8 cellular contexts compared by ENCODE assay signal in genomic region chr13:80361883-80362327, GRCh38. TPM values are rescaled to one million over a fixed set of nuclear protein-coding genes. Genes with fewer than 3 reads are reported as not detected.
DNase-seq lines count a peak whose midpoint lies in the region; ATAC-seq and TF ChIP-seq lines count a peak whose summit lies in the region.

No MANE protein-coding gene starts in this region.

- CTCF ChIA-PET in CD4-positive, alpha-beta memory T cell (lab: Charles Lee; ENCODE audit: partially characterized antibody), result interaction anchor here (0.6 to 0.7 kb wide), 2 partner anchors 59 to 525 kb away, joined by 3 read pairs; no protein-coding TSS in a partner anchor

- no peaks in the 10 kb centered on the region for H3K9me3 Mint-ChIP-seq in stimulated activated naive B cell treated with anti-CD40 and anti-IgM and Interleukin-4, amounts not matched to agents 10 μg/mL and 1 μg/mL and 100 μg/mL, for 72 hours
- no peaks in the 10 kb centered on the region for H3K9me3 Mint-ChIP-seq in CD4-positive, alpha-beta memory T cell

- intact Hi-C loops in esophagus muscularis mucosa (cut with DNase I), result loop anchor here (5.0 kb wide), 1 partner anchor 685 kb away; no protein-coding TSS in a partner anchor
- intact Hi-C loops in CD4-positive, alpha-beta memory T cell (cut with micrococcal nuclease), result no loop called here
- intact Hi-C loops in lower leg skin (cut with DNase I; ENCODE audit: low total_unique reads), result no loop called here

- TF ChIP-seq CTCF in esophagus muscularis mucosa (IDR thresholded peaks at IDR 0.05), result no peak
- TF ChIP-seq CTCF in lower leg skin (IDR thresholded peaks at IDR 0.05), result no peak

- POLR2A ChIA-PET in CD4-positive, alpha-beta memory T cell (lab: Charles Lee; ENCODE audit: partially characterized antibody), result no interaction called here

- TF ChIP-seq EP300 in esophagus muscularis mucosa (IDR thresholded peaks at IDR 0.05), result no peak

- no peak overlapping the region for H3K27ac Mint-ChIP-seq in stimulated activated naive B cell treated with anti-CD40 and anti-IgM and Interleukin-4, amounts not matched to agents 10 μg/mL and 1 μg/mL and 100 μg/mL, for 72 hours
- H3K27ac Mint-ChIP-seq in CD4-positive, alpha-beta memory T cell, result no peak overlapping the region

- peaks cover 5% of the 10 kb centered on the region in 2 donors for H3K27me3 Mint-ChIP-seq in stimulated activated naive B cell treated with anti-CD40 and anti-IgM and Interleukin-4, amounts not matched to agents 10 μg/mL and 1 μg/mL and 100 μg/mL, for 72 hours
- H3K27me3 Mint-ChIP-seq in CD4-positive, alpha-beta memory T cell, result peaks cover 0 to 4% of the 10 kb centered on the region in 2 donors

- peak overlapping the region; percentile 1 to 19 (median 3) for H3K27ac ChIP-seq in esophagus muscularis mucosa (replicated peaks in 1 of 4)
- H3K27ac ChIP-seq in CD4-positive, alpha-beta memory T cell (ENCODE audit: low read depth, low read length), result no peak overlapping the region

- H3K9me3 ChIP-seq in esophagus muscularis mucosa, result no peaks in the 10 kb centered on the region
- H3K9me3 ChIP-seq in CD4-positive, alpha-beta memory T cell (ENCODE audit: control insufficient read depth in 1 of 2, low read length in 2 of 2), result no peaks in the 10 kb centered on the region

- WGBS in esophagus muscularis mucosa, result 93% methylated on average over 2 of the region's 2 CpGs
- WGBS in lower leg skin, 2 donors, result 89 to 95% methylated on average over 2 of the region's 2 CpGs

- TF ChIP-seq POLR2A in GM18505 (IDR thresholded peaks at IDR 0.05; ENCODE audit: borderline replicate concordance, extremely low read depth, insufficient read depth, insufficient read length) (no peak), esophagus muscularis mucosa (IDR thresholded peaks at IDR 0.05; ENCODE audit: low read depth) (no peak), lower leg skin (IDR thresholded peaks at IDR 0.05) (no peak)

- H3K27me3 ChIP-seq in esophagus muscularis mucosa, result no peaks in the 10 kb centered on the region
- no peaks in the 10 kb centered on the region for H3K27me3 ChIP-seq in CD4-positive, alpha-beta memory T cell (ENCODE audit: insufficient read depth, low read length)

- H3K4me1 ChIP-seq in esophagus muscularis mucosa, result peaks cover 5 to 9% (median 8%) of the 10 kb centered on the region in 4 donors
- no peaks in the 10 kb centered on the region for H3K4me1 ChIP-seq in CD4-positive, alpha-beta memory T cell (ENCODE audit: insufficient read depth, low read length)

- H3K4me3 Mint-ChIP-seq in stimulated activated naive B cell treated with anti-CD40 and anti-IgM and Interleukin-4, amounts not matched to agents 10 μg/mL and 1 μg/mL and 100 μg/mL, for 72 hours, result no peak overlapping the region
- no peak overlapping the region for H3K4me3 Mint-ChIP-seq in CD4-positive, alpha-beta memory T cell

- H3K36me3 Mint-ChIP-seq in stimulated activated naive B cell treated with anti-CD40 and anti-IgM and Interleukin-4, amounts not matched to agents 10 μg/mL and 1 μg/mL and 100 μg/mL, for 72 hours, result no peaks in the 10 kb centered on the region
- H3K36me3 Mint-ChIP-seq in CD4-positive, alpha-beta memory T cell, result no peaks in the 10 kb centered on the region

- ATAC-seq in GM18505 (IDR thresholded peaks at IDR 0.05; ENCODE audit: unreplicated experiment), result peak; percentile 77
- ATAC-seq in GM21786 (IDR thresholded peaks at IDR 0.05; ENCODE audit: unreplicated experiment), result peak; percentile 95
- ATAC-seq in stimulated activated naive B cell treated with anti-CD40 and anti-IgM and Interleukin-4, amounts not matched to agents 10 μg/mL and 1 μg/mL and 100 μg/mL, for 72 hours (replicated peaks), result peak; percentile 56 to 67

- no peaks in the 10 kb centered on the region for H3K36me3 ChIP-seq in esophagus muscularis mucosa
- H3K36me3 ChIP-seq in CD4-positive, alpha-beta memory T cell (ENCODE audit: insufficient read depth, low read length), result no peaks in the 10 kb centered on the region

- peaks cover 0 to 5% of the 10 kb centered on the region in 2 donors for H3K4me1 Mint-ChIP-seq in stimulated activated naive B cell treated with anti-CD40 and anti-IgM and Interleukin-4, amounts not matched to agents 10 μg/mL and 1 μg/mL and 100 μg/mL, for 72 hours
- peaks cover 0 to 3% (median 0%) of the 10 kb centered on the region in 4 donors for H3K4me1 Mint-ChIP-seq in CD4-positive, alpha-beta memory T cell

- DNase-seq in NCI-H1092 (lab: John Stamatoyannopoulos, UW), result peak; percentile 18
- DNase-seq in esophagus muscularis mucosa (ENCODE audit: extremely low spot score), result no peak
- DNase-seq in stimulated activated naive B cell treated with anti-CD40 and anti-IgM and Interleukin-4, amounts not matched to agents 10 μg/mL and 1 μg/mL and 100 μg/mL, for 72 hours, result no peak
- DNase-seq in SW480 (ENCODE audit: low spot score), result no peak
- DNase-seq in CD4-positive, alpha-beta memory T cell, result no peak
- no peak for DNase-seq in lower leg skin (ENCODE audit: low spot score in 2 of 2)

- H3K4me3 ChIP-seq in esophagus muscularis mucosa (no peak overlapping the region), lower leg skin (ENCODE audit: low read depth, poor library complexity, severe bottlenecking) (no peak overlapping the region)
- no peak overlapping the region for H3K4me3 ChIP-seq in CD4-positive, alpha-beta memory T cell (ENCODE audit: low read length in 2 of 2)

RNA-seq across cellular contexts. Expression of gene SPRY2, which starts 21.0 kb away (rescaled TPM):
- 10 to 100 TPM; 44.3 to 46.1 (median 44.7) TPM for total RNA-seq in esophagus muscularis mucosa
- total RNA-seq in CD4-positive, alpha-beta memory T cell, result under 1 TPM; 0.38 to 0.42 TPM
- not detected for polyA plus RNA-seq in CD4-positive, alpha-beta memory T cell
- 10 to 100 TPM; 26.4 to 40.4 (median 37.0) TPM for total RNA-seq in lower leg skin

Comparison
In these comparisons a context has a peak if more than half of its experiments do, and no peak if none do; other contexts are left out.
1. RNA of gene SPRY2, which starts 21.0 kb away (total RNA-seq): 44.3 to 46.1 TPM in esophagus muscularis mucosa and 26.4 to 40.4 TPM in lower leg skin; 0.38 to 0.42 TPM in CD4-positive, alpha-beta memory T cell; every median in the first group is over 10 times any median in the second.
2. Peak in every context shown above with its lines, with median percentiles within 50 percentile points of each other: ATAC-seq.